Comparison of ENCODE assay signal across 18 cellular contexts in genomic region chr3:187104956-187105355, GRCh38. TPM values are rescaled to one million over a fixed set of nuclear protein-coding genes. Genes with fewer than 3 reads are reported as not detected.
DNase-seq lines count a peak whose midpoint lies in the region; ATAC-seq, FAIRE-seq and TF ChIP-seq lines count a peak whose summit lies in the region.
"Had no signal": no experiment of that assay in that cellular context is flagged by ENCODE, and none has a peak within 500 bp of the region (broad histone marks: within the 10 kb centered on the region; RNA-seq: fewer than 3 reads in every experiment).

No MANE protein-coding gene starts in this region.

- H3K79me2 ChIP-seq in astrocyte (ENCODE audit: insufficient read depth, low read length) = no peaks in the 10 kb centered on the region

- WGBS in testis, 2 donors = 69% methylated on average over 8 of the region's 8 CpGs

- H3K27me3 ChIP-seq in astrocyte (ENCODE audit: insufficient read depth, low read length) (no peaks in the 10 kb centered on the region), testis (no peaks in the 10 kb centered on the region)
- H3K27me3 ChIP-seq: esophagus squamous epithelium had no signal

- no peaks in the 10 kb centered on the region for H3K9me3 ChIP-seq in astrocyte (ENCODE audit: insufficient read depth, low read depth, low read length)
- no peaks in the 10 kb centered on the region for H3K9me3 ChIP-seq in testis
- H3K9me3 ChIP-seq: esophagus squamous epithelium, prostate gland had no signal

- peaks cover 16% of the 10 kb centered on the region for H3K4me1 Mint-ChIP-seq in astrocyte (ENCODE audit: low read depth, unreplicated experiment)

- H4K20me1 ChIP-seq in astrocyte (ENCODE audit: insufficient read depth, low read length) = no peaks in the 10 kb centered on the region

- H3K4me2 ChIP-seq in astrocyte (ENCODE audit: low read length) = no peak overlapping the region

- DNase-seq in astrocyte (ENCODE audit: low read depth) (peak; percentile 12), left ventricle myocardium superior (no peak), stromal cell of bone marrow (ENCODE audit: low read depth) (peak; percentile 81), testis (no peak), COR-L47 (lab: John Stamatoyannopoulos, UW) (no peak), NCI-H446 treated with DMSO at 0.1 percent for 48 hours (lab: John Stamatoyannopoulos, UW) (no peak)
- DNase-seq: activated B cell treated with CpG ODN at 0.5 μM for 24 hours, activated gamma-delta T cell treated with Interleukin-2 at 50 U/mL for 16 hours, anterior cingulate cortex, esophagus squamous epithelium, H7, NCI-H446, SHP77 treated with DMSO at 0.1 percent for 48 hours, T-helper 17 cell had no signal

- FAIRE-seq in astrocyte (lab: Jason Lieb, UNC) = no peak

- intact Hi-C loops in left ventricle myocardium superior (cut with micrococcal nuclease) = no loop called here
- intact Hi-C loops in testis (cut with DNase I; ENCODE audit: low total_unique reads) = no loop called here

- H3K4me1 ChIP-seq in astrocyte (ENCODE audit: insufficient read depth, low read length) (peaks cover 8% of the 10 kb centered on the region), testis (no peaks in the 10 kb centered on the region)
- H3K4me1 ChIP-seq: prostate gland had no signal

- H3K36me3 Mint-ChIP-seq in astrocyte (ENCODE audit: low read depth, unreplicated experiment) = no peaks in the 10 kb centered on the region

- no peak overlapping the region for H3K9ac ChIP-seq in astrocyte (ENCODE audit: low read length)

- H3K4me3 ChIP-seq in astrocyte (ENCODE audit: insufficient read depth, low read depth, low read length) = no peak overlapping the region
- no peak overlapping the region for H3K4me3 ChIP-seq in testis
- H3K4me3 ChIP-seq: esophagus squamous epithelium, prostate gland had no signal

- no peak for TF ChIP-seq POLR2A in testis (IDR thresholded peaks at IDR 0.05)

- no peaks in the 10 kb centered on the region for H3K27me3 Mint-ChIP-seq in astrocyte (ENCODE audit: low read depth, unreplicated experiment)
- H3K27me3 Mint-ChIP-seq: activated B cell treated with CpG ODN at 0.5 μM for 24 hours; dendritic cell treated with granulocyte-macrophage colony-stimulating factor and Interleukin-4, amounts not matched to agents 40 ng/mL and 50 ng/mL, for 4 days; T-helper 17 cell had no signal

- H2AFZ ChIP-seq in astrocyte (ENCODE audit: low read depth, low read length) = no peak overlapping the region

- no peak overlapping the region for H3K4me3 Mint-ChIP-seq in astrocyte (ENCODE audit: unreplicated experiment)
- H3K4me3 Mint-ChIP-seq: activated B cell treated with CpG ODN at 0.5 μM for 24 hours; dendritic cell treated with granulocyte-macrophage colony-stimulating factor and Interleukin-4, amounts not matched to agents 40 ng/mL and 50 ng/mL, for 4 days; T-helper 17 cell had no signal

- H3K27ac Mint-ChIP-seq in astrocyte (ENCODE audit: unreplicated experiment) = no peak overlapping the region
- H3K27ac Mint-ChIP-seq: activated B cell treated with CpG ODN at 0.5 μM for 24 hours; dendritic cell treated with granulocyte-macrophage colony-stimulating factor and Interleukin-4, amounts not matched to agents 40 ng/mL and 50 ng/mL, for 4 days; T-helper 17 cell had no signal

- H3K36me3 ChIP-seq in astrocyte (ENCODE audit: insufficient read depth, low read length) (no peaks in the 10 kb centered on the region), testis (ENCODE audit: low read depth, missing control alignments) (no peaks in the 10 kb centered on the region)
- H3K36me3 ChIP-seq: esophagus squamous epithelium, prostate gland had no signal

- H3K9me3 Mint-ChIP-seq in astrocyte (ENCODE audit: unreplicated experiment) = no peaks in the 10 kb centered on the region
- H3K9me3 Mint-ChIP-seq: activated B cell treated with CpG ODN at 0.5 μM for 24 hours; dendritic cell treated with granulocyte-macrophage colony-stimulating factor and Interleukin-4, amounts not matched to agents 40 ng/mL and 50 ng/mL, for 4 days had no signal

- H3K27ac ChIP-seq in astrocyte (ENCODE audit: low read depth, low read length) (no peak overlapping the region), testis (no peak overlapping the region)
- H3K27ac ChIP-seq: prostate gland had no signal

- TF ChIP-seq CTCF in astrocyte (IDR thresholded peaks at IDR 0.05; ENCODE audit: insufficient read depth, low read depth, low read length) (no peak), testis (IDR thresholded peaks at IDR 0.05) (no peak)

- peak; percentile 61 for ATAC-seq in HG02588 (IDR thresholded peaks at IDR 0.05; ENCODE audit: unreplicated experiment)
- peak; percentile 59 for ATAC-seq in left ventricle myocardium superior
- ATAC-seq: T-helper 17 cell had no signal

RNA-seq across cellular contexts. Expression of gene RPL39L, which starts 34.3 kb away (rescaled TPM):
- total RNA-seq in astrocyte (6.5 and 7.6 TPM in 2 replicates), left ventricle myocardium superior (4.1 TPM), testis (100 to 1,000 TPM in 1 of 2 donors, 10 to 100 TPM in 1; 93.0 to 101 TPM)
- 421 TPM for polyA plus RNA-seq in testis (ENCODE audit: insufficient read depth, low read depth, low replicate concordance)
- total RNA-seq: HT-29 had no signal

Comparison
In these comparisons a context has a peak if more than half of its experiments do, and no peak if none do; other contexts are left out.
1. DNase-seq: peak in astrocyte (single experiment) and stromal cell of bone marrow (single experiment); none in left ventricle myocardium superior (single experiment), testis (single experiment), COR-L47 (single experiment) and NCI-H446 treated with DMSO at 0.1 percent for 48 hours (single experiment).
2. RNA of gene RPL39L, which starts 34.3 kb away (total RNA-seq): 93.0 to 101 TPM in testis; 6.5 to 7.6 TPM in astrocyte and 4.1 TPM in left ventricle myocardium superior (single experiment); every median in the first group is over 10 times any median in the second.